Comparison of ENCODE assay signal across 22 cellular contexts in genomic region chr17:33908363-33909064, GRCh38.
"Had no signal": no experiment of that assay in that cellular context is flagged by ENCODE, and none has a peak within 500 bp of the region (broad histone marks: within the 10 kb centered on the region; RNA-seq: fewer than 3 reads in every experiment).

No MANE protein-coding gene starts in this region.

- DNase-seq: IMR-90, Kasumi-1, MM.1S, NCI-H1092, NCI-H1105 treated with DMSO at 0.1 percent for 48 hours, NCI-H1417 treated with DMSO at 0.1 percent for 48 hours, NCI-H146, NCI-H187 treated with DMSO at 0.1 percent for 48 hours, NCI-H2081, NCI-H2107, NCI-H2227 treated with DMSO at 0.1 percent for 48 hours, NCI-H524, NCI-H526 treated with DMSO at 0.1 percent for 48 hours, NCI-H774, PC-3, Right ventricle myocardium superior, SIG-M5, T-helper 1 cell had no signal

- H3K27ac ChIP-seq: KMS-11, SJSA1, SK-N-MC had no signal

- ATAC-seq: Panc1, PC-3 had no signal
